Comparison of ENCODE assay signal across 15 cellular contexts in genomic region chr19:38701455-38702063, GRCh38. TPM values are rescaled to one million over a fixed set of nuclear protein-coding genes. Genes with fewer than 3 reads are reported as not detected.
A peak's percentile ranks its signal among the peaks of the same experiment; 100 is the strongest.
DNase-seq lines count a peak whose midpoint lies in the region; ATAC-seq and TF ChIP-seq lines count a peak whose summit lies in the region.
"Had no signal": no experiment of that assay in that cellular context is flagged by ENCODE, and none has a peak within 500 bp of the region (broad histone marks: within the 10 kb centered on the region; RNA-seq: fewer than 3 reads in every experiment).

No MANE protein-coding gene starts in this region.

- no peaks in the 10 kb centered on the region for H3K9me3 Mint-ChIP-seq in WTC11
- H3K9me3 Mint-ChIP-seq in glutamatergic neuron (ENCODE audit: unreplicated experiment) = peaks cover 31% of the 10 kb centered on the region
- H3K9me3 Mint-ChIP-seq: activated CD8-positive, alpha-beta T cell treated with anti-CD3 and anti-CD28 coated beads for 36 hours; stimulated activated naive B cell treated with anti-CD40 and anti-IgM and Interleukin-4, amounts not matched to agents 10 μg/mL and 1 μg/mL and 100 μg/mL, for 72 hours had no signal

- CTCF ChIA-PET in AG04450 (lab: Charles Lee) = interaction anchor here (0.6 kb wide), 1 partner anchor 1786 kb away, joined by 3 read pairs; no protein-coding TSS in a partner anchor
- CTCF ChIA-PET in WTC11 (lab: Charles Lee) = interaction anchor here (1.7 kb wide), 1 partner anchor 67 kb away, joined by 7 read pairs; no protein-coding TSS in a partner anchor

- H3K27ac ChIP-seq in AG04450 (ENCODE audit: low read depth, low read length) = peak overlapping the region; percentile 57
- peak overlapping the region; percentile 26 to 31 for H3K27ac ChIP-seq in prostate gland

- H3K4me1 Mint-ChIP-seq in WTC11 = peaks cover 24% of the 10 kb centered on the region
- peaks cover 37% of the 10 kb centered on the region for H3K4me1 Mint-ChIP-seq in glutamatergic neuron (ENCODE audit: low read depth, unreplicated experiment)

- WGBS in prostate gland = 52% methylated on average over 11 of the region's 11 CpGs

- POLR2A ChIA-PET in AG04450 (lab: Yijun Ruan, JAX) (interaction anchor here (1.1 to 1.8 kb wide), 2 partner anchors 10 to 54 kb away, joined by 3 to 8 read pairs; partner anchors contain the start of gene ACTN4), WTC11 (lab: Charles Lee) (no interaction called here)

- ATAC-seq in WTC11 (no peak), GM19328 (IDR thresholded peaks at IDR 0.05; ENCODE audit: unreplicated experiment) (no peak), HG02642 (IDR thresholded peaks at IDR 0.05; ENCODE audit: poor library complexity, unreplicated experiment) (no peak)
- ATAC-seq: activated CD8-positive, alpha-beta T cell treated with anti-CD3 and anti-CD28 coated beads for 36 hours; stimulated activated naive B cell treated with anti-CD40 and anti-IgM and Interleukin-4, amounts not matched to agents 10 μg/mL and 1 μg/mL and 100 μg/mL, for 72 hours had no signal

- no peaks in the 10 kb centered on the region for H3K4me1 ChIP-seq in prostate gland (replicated peaks)

- H3K27ac Mint-ChIP-seq in WTC11 (no peak overlapping the region), glutamatergic neuron (ENCODE audit: unreplicated experiment) (peak overlapping the region; percentile 52)
- H3K27ac Mint-ChIP-seq: activated CD8-positive, alpha-beta T cell treated with anti-CD3 and anti-CD28 coated beads for 36 hours; activated naive CD8-positive, alpha-beta T cell; B cell had no signal

- no peak for TF ChIP-seq POLR2A in prostate gland (IDR thresholded peaks at IDR 0.05)

- peaks cover 0 to 6% of the 10 kb centered on the region in 2 donors for H3K36me3 ChIP-seq in prostate gland

- TF ChIP-seq CTCF in AG04450 (IDR thresholded peaks at IDR 0.05; ENCODE audit: low read depth, low read length) (no peak), WTC11 (IDR thresholded peaks at IDR 0.05) (no peak), glutamatergic neuron (IDR thresholded peaks at IDR 0.05; ENCODE audit: partially characterized antibody, unreplicated experiment) (no peak), prostate gland (IDR thresholded peaks at IDR 0.05) (no peak)

- H3K9me3 ChIP-seq in AG04450 (ENCODE audit: control insufficient read depth, insufficient read depth, low read length) (no peaks in the 10 kb centered on the region), prostate gland (no peaks in the 10 kb centered on the region)

- H3K36me3 Mint-ChIP-seq in WTC11 = peaks cover 45% of the 10 kb centered on the region
- no peaks in the 10 kb centered on the region for H3K36me3 Mint-ChIP-seq in glutamatergic neuron (ENCODE audit: unreplicated experiment)

- no peaks in the 10 kb centered on the region for H3K27me3 ChIP-seq in AG04450 (ENCODE audit: control insufficient read depth, insufficient read depth, low read length)
- no peaks in the 10 kb centered on the region for H3K27me3 ChIP-seq in prostate gland (replicated peaks; ENCODE audit: insufficient read depth)

- intact Hi-C loops in prostate gland (cut with DNase I) = no loop called here

- H3K4me3 Mint-ChIP-seq in WTC11 = no peak overlapping the region
- H3K4me3 Mint-ChIP-seq in glutamatergic neuron (ENCODE audit: unreplicated experiment) = no peak overlapping the region
- H3K4me3 Mint-ChIP-seq: activated CD8-positive, alpha-beta T cell treated with anti-CD3 and anti-CD28 coated beads for 36 hours; activated naive CD8-positive, alpha-beta T cell; B cell; stimulated activated naive B cell treated with anti-CD40 and anti-IgM and Interleukin-4, amounts not matched to agents 10 μg/mL and 1 μg/mL and 100 μg/mL, for 72 hours had no signal

- H3K4me3 ChIP-seq in AG04450 (ENCODE audit: low read depth, low read length) = no peak overlapping the region
- H3K4me3 ChIP-seq in prostate gland = no peak overlapping the region

- no peaks in the 10 kb centered on the region for H3K27me3 Mint-ChIP-seq in WTC11 (ENCODE audit: low read depth)
- peaks cover 17% of the 10 kb centered on the region for H3K27me3 Mint-ChIP-seq in glutamatergic neuron (ENCODE audit: unreplicated experiment)
- H3K27me3 Mint-ChIP-seq: activated CD8-positive, alpha-beta T cell treated with anti-CD3 and anti-CD28 coated beads for 36 hours; activated naive CD8-positive, alpha-beta T cell; B cell; stimulated activated naive B cell treated with anti-CD40 and anti-IgM and Interleukin-4, amounts not matched to agents 10 μg/mL and 1 μg/mL and 100 μg/mL, for 72 hours had no signal

- no peak for DNase-seq in AG04450 (ENCODE audit: low read depth, low spot score)
- DNase-seq in WTC11 (ENCODE audit: low spot score) = no peak
- DNase-seq in glutamatergic neuron = no peak
- DNase-seq in prostate gland (ENCODE audit: low spot score) = no peak
- no peak for DNase-seq in putamen (ENCODE audit: low spot score)
- DNase-seq in OCI-M1 (lab: John Stamatoyannopoulos, UW) = no peak
- DNase-seq: activated CD8-positive, alpha-beta T cell treated with anti-CD3 and anti-CD28 coated beads for 36 hours; NCI-H1092; NCI-H69; stimulated activated CD4-positive, alpha-beta T cell treated with anti-CD3 and anti-CD28 coated beads, Interleukin-15, amount 100 ng/mL, for 24 hours; stimulated activated naive B cell treated with anti-CD40 and anti-IgM and Interleukin-4, amounts not matched to agents 10 μg/mL and 1 μg/mL and 100 μg/mL, for 72 hours had no signal

TF ChIP-seq in WTC11, 78 proteins besides CTCF, POLR2A, EP300 and RAD21:
- no peak for TF ChIP-seq SMAD3 (CRISPR knock-in tag; IDR thresholded peaks at IDR 0.05; ENCODE audit: borderline replicate concordance)
- no peak for TF ChIP-seq ESRRA (CRISPR knock-in tag; IDR thresholded peaks at IDR 0.05; ENCODE audit: borderline replicate concordance)
- peak; percentile 63 for TF ChIP-seq GABPB1 (CRISPR knock-in tag; IDR thresholded peaks at IDR 0.05)
- no peak for TF ChIP-seq CREM (CRISPR knock-in tag; IDR thresholded peaks at IDR 0.05)

RNA-seq across cellular contexts. Expression of gene CAPN12, which starts 42.7 kb away (rescaled TPM):
- 0.66 and 0.69 TPM in 2 replicates for polyA plus RNA-seq in AG04450 (2011; rRNA removed)
- polyA minus RNA-seq in AG04450 (2011; rRNA and poly(A)+ RNA removed) = not detected in 2 replicates
- 9.6 to 9.9 TPM (median 9.8 TPM) in 3 replicates for total RNA-seq in WTC11 (2021)
- 4.8 TPM for total RNA-seq in glutamatergic neuron (ENCODE audit: unreplicated experiment)
- 1 to 10 TPM; 2.3 to 6.0 TPM for total RNA-seq in prostate gland

RNA-seq across cellular contexts. Expression of gene ACTN4, which starts 54.1 kb away (rescaled TPM):
- 300 and 359 TPM in 2 replicates for polyA plus RNA-seq in AG04450 (2011; rRNA removed)
- 243 and 327 TPM in 2 replicates for polyA minus RNA-seq in AG04450 (2011; rRNA and poly(A)+ RNA removed)
- 484 to 511 TPM (median 506 TPM) in 3 replicates for total RNA-seq in WTC11 (2021)
- 975 TPM for total RNA-seq in glutamatergic neuron (ENCODE audit: unreplicated experiment)
- total RNA-seq in prostate gland = 100 to 1,000 TPM; 312 to 330 TPM
